ENCODE assay signal across 1 cellular context in the genomic region with DNA sequence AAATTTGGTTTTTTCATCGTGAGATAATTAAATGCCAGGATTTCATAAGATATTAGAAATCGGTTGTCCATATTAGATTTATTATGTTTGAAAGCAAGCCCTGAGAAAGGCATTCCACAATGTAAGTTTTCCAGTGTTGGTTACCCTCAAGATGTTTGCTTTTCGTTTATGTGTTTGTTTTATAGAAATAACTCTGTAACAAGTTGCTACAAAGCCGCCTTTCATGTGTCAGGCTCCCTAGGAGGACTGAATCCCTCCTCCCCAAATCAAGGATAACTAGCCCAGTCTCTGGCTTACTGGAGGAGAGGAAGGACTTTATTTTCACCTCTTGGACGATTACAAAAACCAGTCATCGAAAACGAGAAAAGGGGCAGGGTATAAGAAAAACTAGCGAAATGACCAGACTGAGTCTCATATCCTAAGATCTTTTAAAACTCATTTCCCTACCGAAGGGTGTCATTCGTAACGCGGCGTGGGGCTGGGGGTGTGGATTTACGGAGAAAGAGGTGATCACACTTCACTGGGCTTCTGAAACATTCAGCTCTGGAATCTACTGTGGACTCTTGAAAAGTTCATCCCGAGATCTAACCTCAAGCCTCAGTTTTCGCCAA.
TF ChIP-seq lines count a peak whose summit lies in the region.

No MANE protein-coding gene starts in this region.

TF ChIP-seq in HepG2, 621 proteins besides CTCF, POLR2A, EP300 and RAD21:
- TF ChIP-seq ZNF382 (CRISPR knock-in tag; IDR thresholded peaks at IDR 0.05; ENCODE audit: borderline replicate concordance): no peak
- TF ChIP-seq PITX1 (CRISPR knock-in tag; IDR thresholded peaks at IDR 0.05): no peak
- 0 out of 2 replicates have a peak, but pooled peaks have one; percentile 20 for TF ChIP-seq ZNF878 (CRISPR knock-in tag; IDR thresholded peaks at IDR 0.05)
- TF ChIP-seq FOXJ3 (CRISPR knock-in tag; IDR thresholded peaks at IDR 0.05; ENCODE audit: borderline replicate concordance): no peak
- peak; percentile 65; the same call in 1 of the 2 replicates for TF ChIP-seq RBFOX2 (IDR thresholded peaks at IDR 0.05; ENCODE audit: low read depth, low read length)
- 0 out of 2 replicates have a peak, but pooled peaks have one; percentile 4 for TF ChIP-seq KLF6 (CRISPR knock-in tag; IDR thresholded peaks at IDR 0.05)
- TF ChIP-seq, protein P1, sequence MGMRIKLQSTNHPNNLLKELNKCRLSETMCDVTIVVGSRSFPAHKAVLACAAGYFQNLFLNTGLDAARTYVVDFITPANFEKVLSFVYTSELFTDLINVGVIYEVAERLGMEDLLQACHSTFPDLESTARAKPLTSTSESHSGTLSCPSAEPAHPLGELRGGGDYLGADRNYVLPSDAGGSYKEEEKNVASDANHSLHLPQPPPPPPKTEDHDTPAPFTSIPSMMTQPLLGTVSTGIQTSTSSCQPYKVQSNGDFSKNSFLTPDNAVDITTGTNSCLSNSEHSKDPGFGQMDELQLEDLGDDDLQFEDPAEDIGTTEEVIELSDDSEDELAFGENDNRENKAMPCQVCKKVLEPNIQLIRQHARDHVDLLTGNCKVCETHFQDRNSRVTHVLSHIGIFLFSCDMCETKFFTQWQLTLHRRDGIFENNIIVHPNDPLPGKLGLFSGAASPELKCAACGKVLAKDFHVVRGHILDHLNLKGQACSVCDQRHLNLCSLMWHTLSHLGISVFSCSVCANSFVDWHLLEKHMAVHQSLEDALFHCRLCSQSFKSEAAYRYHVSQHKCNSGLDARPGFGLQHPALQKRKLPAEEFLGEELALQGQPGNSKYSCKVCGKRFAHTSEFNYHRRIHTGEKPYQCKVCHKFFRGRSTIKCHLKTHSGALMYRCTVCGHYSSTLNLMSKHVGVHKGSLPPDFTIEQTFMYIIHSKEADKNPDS (CRISPR knock-in tag; IDR thresholded peaks at IDR 0.05): no peak; the same call in 1 of the 2 replicates
- no peak for TF ChIP-seq TCF12 (IDR thresholded peaks at IDR 0.05)
- no peak for TF ChIP-seq TCF12 (CRISPR knock-in tag; IDR thresholded peaks at IDR 0.05)
- peak; percentile 40; the same call in 1 of the 2 replicates for TF ChIP-seq TCF7 (IDR thresholded peaks at IDR 0.05; ENCODE audit: low read depth)
- TF ChIP-seq, protein P2, sequence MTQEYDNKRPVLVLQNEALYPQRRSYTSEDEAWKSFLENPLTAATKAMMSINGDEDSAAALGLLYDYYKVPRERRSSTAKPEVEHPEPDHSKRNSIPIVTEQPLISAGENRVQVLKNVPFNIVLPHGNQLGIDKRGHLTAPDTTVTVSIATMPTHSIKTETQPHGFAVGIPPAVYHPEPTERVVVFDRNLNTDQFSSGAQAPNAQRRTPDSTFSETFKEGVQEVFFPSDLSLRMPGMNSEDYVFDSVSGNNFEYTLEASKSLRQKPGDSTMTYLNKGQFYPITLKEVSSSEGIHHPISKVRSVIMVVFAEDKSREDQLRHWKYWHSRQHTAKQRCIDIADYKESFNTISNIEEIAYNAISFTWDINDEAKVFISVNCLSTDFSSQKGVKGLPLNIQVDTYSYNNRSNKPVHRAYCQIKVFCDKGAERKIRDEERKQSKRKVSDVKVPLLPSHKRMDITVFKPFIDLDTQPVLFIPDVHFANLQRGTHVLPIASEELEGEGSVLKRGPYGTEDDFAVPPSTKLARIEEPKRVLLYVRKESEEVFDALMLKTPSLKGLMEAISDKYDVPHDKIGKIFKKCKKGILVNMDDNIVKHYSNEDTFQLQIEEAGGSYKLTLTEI (CRISPR knock-in tag; conservative IDR thresholded peaks at IDR 0.05): no peak
- 0 out of 2 replicates have a peak, but pooled peaks have one; percentile 86 for TF ChIP-seq MBD4 (IDR thresholded peaks at IDR 0.05; ENCODE audit: borderline replicate concordance, low read length)
- TF ChIP-seq, protein P3, sequence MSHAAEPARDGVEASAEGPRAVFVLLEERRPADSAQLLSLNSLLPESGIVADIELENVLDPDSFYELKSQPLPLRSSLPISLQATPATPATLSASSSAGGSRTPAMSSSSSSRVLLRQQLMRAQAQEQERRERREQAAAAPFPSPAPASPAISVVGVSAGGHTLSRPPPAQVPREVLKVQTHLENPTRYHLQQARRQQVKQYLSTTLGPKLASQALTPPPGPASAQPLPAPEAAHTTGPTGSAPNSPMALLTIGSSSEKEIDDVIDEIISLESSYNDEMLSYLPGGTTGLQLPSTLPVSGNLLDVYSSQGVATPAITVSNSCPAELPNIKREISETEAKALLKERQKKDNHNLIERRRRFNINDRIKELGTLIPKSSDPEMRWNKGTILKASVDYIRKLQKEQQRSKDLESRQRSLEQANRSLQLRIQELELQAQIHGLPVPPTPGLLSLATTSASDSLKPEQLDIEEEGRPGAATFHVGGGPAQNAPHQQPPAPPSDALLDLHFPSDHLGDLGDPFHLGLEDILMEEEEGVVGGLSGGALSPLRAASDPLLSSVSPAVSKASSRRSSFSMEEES (CRISPR knock-in tag; IDR thresholded peaks at IDR 0.05): 0 out of 2 replicates have a peak, but pooled peaks have one; percentile 36
- no peak for TF ChIP-seq ZFP82 (CRISPR knock-in tag; IDR thresholded peaks at IDR 0.05; ENCODE audit: borderline replicate concordance)
- TF ChIP-seq NR2F1 (CRISPR knock-in tag; IDR thresholded peaks at IDR 0.05): 0 out of 4 replicates have a peak, but pooled peaks of 1 of the 2 experiments have one; percentile 13
- no peak for TF ChIP-seq ZNF775 (CRISPR knock-in tag; IDR thresholded peaks at IDR 0.05; ENCODE audit: borderline replicate concordance)
- TF ChIP-seq ELF3 (CRISPR knock-in tag; IDR thresholded peaks at IDR 0.05): no peak
- TF ChIP-seq, protein P4, sequence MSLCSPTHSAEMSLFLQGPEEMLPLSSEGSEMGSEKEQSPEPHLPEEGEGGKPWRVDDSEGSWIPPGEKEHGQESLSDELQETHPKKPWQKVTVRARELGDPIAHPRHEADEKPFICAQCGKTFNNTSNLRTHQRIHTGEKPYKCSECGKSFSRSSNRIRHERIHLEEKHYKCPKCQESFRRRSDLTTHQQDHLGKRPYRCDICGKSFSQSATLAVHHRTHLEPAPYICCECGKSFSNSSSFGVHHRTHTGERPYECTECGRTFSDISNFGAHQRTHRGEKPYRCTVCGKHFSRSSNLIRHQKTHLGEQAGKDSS (CRISPR knock-in tag; IDR thresholded peaks at IDR 0.05; ENCODE audit: borderline replicate concordance, low read depth): 0 out of 2 replicates have a peak, but pooled peaks have one; percentile 58
- no peak for TF ChIP-seq MTA1 (CRISPR knock-in tag; IDR thresholded peaks at IDR 0.05; ENCODE audit: borderline replicate concordance)
- no peak for TF ChIP-seq EZH2 (conservative IDR thresholded peaks at IDR 0.05; ENCODE audit: low read depth, low read length)
- no peak for TF ChIP-seq FOXM1 (CRISPR knock-in tag; IDR thresholded peaks at IDR 0.05)
- TF ChIP-seq SRF (IDR thresholded peaks at IDR 0.05; ENCODE audit: low read depth, low read length): no peak
- no peak for TF ChIP-seq NONO (IDR thresholded peaks at IDR 0.05)
- no peak for TF ChIP-seq NONO (CRISPR knock-in tag; conservative IDR thresholded peaks at IDR 0.05)
- TF ChIP-seq, protein P5, sequence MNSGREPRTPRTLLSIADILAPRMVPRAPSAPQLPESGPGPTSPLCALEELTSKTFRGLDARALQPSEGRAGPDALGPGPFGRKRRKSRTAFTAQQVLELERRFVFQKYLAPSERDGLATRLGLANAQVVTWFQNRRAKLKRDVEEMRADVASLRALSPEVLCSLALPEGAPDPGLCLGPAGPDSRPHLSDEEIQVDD (CRISPR knock-in tag; IDR thresholded peaks at IDR 0.05; ENCODE audit: borderline replicate concordance): no peak
- no peak for TF ChIP-seq ZNF768 (CRISPR knock-in tag; IDR thresholded peaks at IDR 0.05)
- TF ChIP-seq MLLT10 (CRISPR knock-in tag; IDR thresholded peaks at IDR 0.05): no peak
- TF ChIP-seq SNAI1 (CRISPR knock-in tag; IDR thresholded peaks at IDR 0.05; ENCODE audit: borderline replicate concordance): 0 out of 2 replicates have a peak, but pooled peaks have one; percentile 89
- TF ChIP-seq, protein P6, sequence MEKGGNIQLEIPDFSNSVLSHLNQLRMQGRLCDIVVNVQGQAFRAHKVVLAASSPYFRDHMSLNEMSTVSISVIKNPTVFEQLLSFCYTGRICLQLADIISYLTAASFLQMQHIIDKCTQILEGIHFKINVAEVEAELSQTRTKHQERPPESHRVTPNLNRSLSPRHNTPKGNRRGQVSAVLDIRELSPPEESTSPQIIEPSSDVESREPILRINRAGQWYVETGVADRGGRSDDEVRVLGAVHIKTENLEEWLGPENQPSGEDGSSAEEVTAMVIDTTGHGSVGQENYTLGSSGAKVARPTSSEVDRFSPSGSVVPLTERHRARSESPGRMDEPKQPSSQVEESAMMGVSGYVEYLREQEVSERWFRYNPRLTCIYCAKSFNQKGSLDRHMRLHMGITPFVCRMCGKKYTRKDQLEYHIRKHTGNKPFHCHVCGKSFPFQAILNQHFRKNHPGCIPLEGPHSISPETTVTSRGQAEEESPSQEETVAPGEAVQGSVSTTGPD (CRISPR knock-in tag; IDR thresholded peaks at IDR 0.05): no peak
- peak; percentile 40; the same call in 1 of the 2 replicates for TF ChIP-seq ZNF605 (CRISPR knock-in tag; IDR thresholded peaks at IDR 0.05)
- no peak; the same call in 1 of the 2 replicates for TF ChIP-seq ZNF782 (CRISPR knock-in tag; IDR thresholded peaks at IDR 0.05; ENCODE audit: borderline replicate concordance)
- peak; percentile 98 for TF ChIP-seq ZNF263 (CRISPR knock-in tag; IDR thresholded peaks at IDR 0.05)
- 0 out of 2 replicates have a peak, but pooled peaks have one; percentile 4 for TF ChIP-seq HOXA3 (CRISPR knock-in tag; IDR thresholded peaks at IDR 0.05)
- TF ChIP-seq KDM1A (CRISPR knock-in tag; IDR thresholded peaks at IDR 0.05): no peak
- 0 out of 2 replicates have a peak, but pooled peaks have one; percentile 44 for TF ChIP-seq ZMYM2 (CRISPR knock-in tag; IDR thresholded peaks at IDR 0.05)
- no peak for TF ChIP-seq KDM2A (CRISPR knock-in tag; IDR thresholded peaks at IDR 0.05; ENCODE audit: borderline replicate concordance, low read depth)
- TF ChIP-seq, protein P7, sequence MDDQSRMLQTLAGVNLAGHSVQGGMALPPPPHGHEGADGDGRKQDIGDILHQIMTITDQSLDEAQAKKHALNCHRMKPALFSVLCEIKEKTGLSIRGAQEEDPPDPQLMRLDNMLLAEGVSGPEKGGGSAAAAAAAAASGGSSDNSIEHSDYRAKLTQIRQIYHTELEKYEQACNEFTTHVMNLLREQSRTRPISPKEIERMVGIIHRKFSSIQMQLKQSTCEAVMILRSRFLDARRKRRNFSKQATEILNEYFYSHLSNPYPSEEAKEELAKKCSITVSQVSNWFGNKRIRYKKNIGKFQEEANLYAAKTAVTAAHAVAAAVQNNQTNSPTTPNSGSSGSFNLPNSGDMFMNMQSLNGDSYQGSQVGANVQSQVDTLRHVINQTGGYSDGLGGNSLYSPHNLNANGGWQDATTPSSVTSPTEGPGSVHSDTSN (CRISPR knock-in tag; IDR thresholded peaks at IDR 0.05; ENCODE audit: borderline replicate concordance): no peak
- no peak for TF ChIP-seq ZKSCAN5 (CRISPR knock-in tag; IDR thresholded peaks at IDR 0.05)
- TF ChIP-seq RFXANK (CRISPR knock-in tag; IDR thresholded peaks at IDR 0.05): no peak
- peak; percentile 26; the same call in 1 of the 2 replicates for TF ChIP-seq CHD4 (IDR thresholded peaks at IDR 0.05; ENCODE audit: borderline replicate concordance, low read length)
- 0 out of 2 replicates have a peak, but pooled peaks have one; percentile 2 for TF ChIP-seq HMG20A (CRISPR knock-in tag; IDR thresholded peaks at IDR 0.05; ENCODE audit: borderline replicate concordance)
- TF ChIP-seq ZNF558 (CRISPR knock-in tag; IDR thresholded peaks at IDR 0.05; ENCODE audit: borderline replicate concordance): no peak
- 0 out of 2 replicates have a peak, but pooled peaks have one; percentile 6 for TF ChIP-seq ZNF343 (CRISPR knock-in tag; IDR thresholded peaks at IDR 0.05)
- TF ChIP-seq JUN (CRISPR knock-in tag; IDR thresholded peaks at IDR 0.05): 0 out of 2 replicates have a peak, but pooled peaks have one; percentile 9
- 0 out of 2 replicates have a peak, but pooled peaks have one; percentile 11 for TF ChIP-seq ZNF101 (CRISPR knock-in tag; IDR thresholded peaks at IDR 0.05; ENCODE audit: borderline replicate concordance, low read depth)
TF ChIP-seq in HepG2: peak in this region for 18.
